Comparison of ENCODE assay signal across 8 cellular contexts in the genomic region with DNA sequence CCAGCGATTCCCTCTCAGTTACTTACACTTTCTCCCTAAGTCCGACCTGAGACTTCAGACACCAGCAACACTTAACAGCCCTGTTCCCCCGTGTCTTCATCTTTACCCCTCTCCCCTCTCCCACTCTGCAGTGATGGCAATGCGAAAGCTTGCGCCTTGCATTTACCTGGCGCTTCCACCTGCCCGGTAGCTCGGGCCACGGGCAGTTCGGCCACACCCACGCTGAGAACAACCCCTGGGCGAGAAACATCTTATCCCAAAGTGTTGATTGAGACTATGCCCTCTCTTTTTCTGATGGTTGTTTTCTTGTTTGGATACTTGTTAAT. TPM values are rescaled to one million over a fixed set of nuclear protein-coding genes. Genes with fewer than 3 reads are reported as not detected.
DNase-seq lines count a peak whose midpoint lies in the region; ATAC-seq and TF ChIP-seq lines count a peak whose summit lies in the region.

No MANE protein-coding gene starts in this region.

- H3K9ac ChIP-seq in rectal smooth muscle tissue (ENCODE audit: low read length), result peak overlapping the region; percentile 43

- peak; percentile 3 for ATAC-seq in GM19043 (IDR thresholded peaks at IDR 0.05; ENCODE audit: low read depth, unreplicated experiment)

- H3K36me3 ChIP-seq in esophagus muscularis mucosa (peaks cover 0 to 19% (median 10%) of the 10 kb centered on the region in 4 donors), rectal smooth muscle tissue (ENCODE audit: control insufficient read depth, insufficient read depth, low read length) (no peaks in the 10 kb centered on the region)

- intact Hi-C loops in esophagus muscularis mucosa (cut with DNase I), result no loop called here

- no peak for TF ChIP-seq EP300 in esophagus muscularis mucosa (IDR thresholded peaks at IDR 0.05)

- DNase-seq in NCI-H510A treated with DMSO at 0.1 percent for 48 hours (lab: John Stamatoyannopoulos, UW), result peak; percentile 91
- no peak for DNase-seq in esophagus muscularis mucosa (ENCODE audit: extremely low spot score)
- DNase-seq in AG20443 (ENCODE audit: low spot score), result no peak
- DNase-seq in AML-193 (lab: John Stamatoyannopoulos, UW), result no peak
- no peak for DNase-seq in activated naive CD4-positive, alpha-beta T cell (lab: John Stamatoyannopoulos, UW)

- no peak for TF ChIP-seq CTCF in 22Rv1 (IDR thresholded peaks at IDR 0.05)
- no peak for TF ChIP-seq CTCF in esophagus muscularis mucosa (IDR thresholded peaks at IDR 0.05)

- peak overlapping the region; percentile 72 to 94 (median 86) for H3K4me3 ChIP-seq in esophagus muscularis mucosa
- H3K4me3 ChIP-seq in rectal smooth muscle tissue (ENCODE audit: low read length), result peak overlapping the region; percentile 93

- H3K9me3 ChIP-seq in esophagus muscularis mucosa, result no peaks in the 10 kb centered on the region

- H3K4me1 ChIP-seq in esophagus muscularis mucosa, result peaks cover 11 to 27% (median 24%) of the 10 kb centered on the region in 4 donors
- H3K4me1 ChIP-seq in rectal smooth muscle tissue (ENCODE audit: control insufficient read depth, insufficient read depth, low read length), result peaks cover 6% of the 10 kb centered on the region

- H3K27ac ChIP-seq in 22Rv1, result peak overlapping the region; percentile 95
- peak overlapping the region; percentile 82 to 92 (median 86) for H3K27ac ChIP-seq in esophagus muscularis mucosa (replicated peaks in 1 of 4)
- peak overlapping the region; percentile 58 for H3K27ac ChIP-seq in rectal smooth muscle tissue (ENCODE audit: low read depth, low read length)

- no peak for TF ChIP-seq POLR2A in esophagus muscularis mucosa (IDR thresholded peaks at IDR 0.05; ENCODE audit: low read depth)

- under 1% methylated on average over 12 of the region's 12 CpGs for WGBS in esophagus muscularis mucosa

- H3K27me3 ChIP-seq in esophagus muscularis mucosa, result no peaks in the 10 kb centered on the region
- no peaks in the 10 kb centered on the region for H3K27me3 ChIP-seq in rectal smooth muscle tissue (ENCODE audit: control insufficient read depth, insufficient read depth, low read length)

RNA-seq across cellular contexts. Expression of gene DNAJC10, which starts 0.6 kb away (rescaled TPM):
- total RNA-seq in esophagus muscularis mucosa, result 10 to 100 TPM; 39.1 to 46.9 (median 39.5) TPM
